8 cellular contexts compared by ENCODE assay signal in genomic region chr7:100705341-100705752, GRCh38. TPM values are rescaled to one million over a fixed set of nuclear protein-coding genes. Genes with fewer than 3 reads are reported as not detected.
DNase-seq lines count a peak whose midpoint lies in the region; ATAC-seq and TF ChIP-seq lines count a peak whose summit lies in the region.

No MANE protein-coding gene starts in this region.

- peaks cover 48% of the 10 kb centered on the region for H3K79me2 ChIP-seq in GM23338 (replicated peaks; ENCODE audit: insufficient read depth)

- H3K9ac ChIP-seq in SK-N-MC (ENCODE audit: insufficient read length), result peak overlapping the region; percentile 98

- peak; percentile 86 for ATAC-seq in GM23338
- ATAC-seq in upper lobe of right lung, result peak; percentile 85

- H3K4me1 Mint-ChIP-seq in GM23338, result peaks cover 9% of the 10 kb centered on the region

- H3K36me3 ChIP-seq in GM23338 (ENCODE audit: insufficient read depth), result peaks cover 8% of the 10 kb centered on the region
- H3K36me3 ChIP-seq in SK-N-MC (ENCODE audit: insufficient read depth, low read length), result peaks cover 19% of the 10 kb centered on the region
- no peaks in the 10 kb centered on the region for H3K36me3 ChIP-seq in upper lobe of right lung

- no peaks in the 10 kb centered on the region for H3K9me2 ChIP-seq in GM23338 (ENCODE audit: insufficient read depth)

- peak; percentile 83 to 92 for TF ChIP-seq CTCF in GM23338 (conservative IDR thresholded peaks at IDR 0.05; ENCODE audit: low read depth in 2 of 2)
- peak; percentile 95 for TF ChIP-seq CTCF in upper lobe of right lung (IDR thresholded peaks at IDR 0.05)

- H3K27ac Mint-ChIP-seq in GM23338, result peak overlapping the region; percentile 98

- no peaks in the 10 kb centered on the region for H3K9me3 Mint-ChIP-seq in GM23338

- intact Hi-C loops in cardiac septum (cut with DNase I) (loop anchor here (1.0 to 5.0 kb wide), 3 partner anchors 33 to 167 kb away; partner anchors contain the start of genes GNB2 and SLC12A9), upper lobe of right lung (cut with DNase I) (loop anchor here (10.0 kb wide), 1 partner anchor 149 kb away; the partner anchor contains the start of gene SLC12A9)

- H3K4me3 ChIP-seq in GM23338 (peak overlapping the region; percentile 98), SK-N-MC (peak overlapping the region; percentile 97), upper lobe of right lung (peak overlapping the region; percentile 73)

- peaks cover 2% of the 10 kb centered on the region for H3K27me3 Mint-ChIP-seq in GM23338 (ENCODE audit: insufficient read depth, low read depth, poor library complexity)

- H3K27ac ChIP-seq in GM23338 (ENCODE audit: low read depth) (peak overlapping the region; percentile 78; the same call in 1 of the 2 replicates), SK-N-MC (peak overlapping the region; percentile 84), upper lobe of right lung (peak overlapping the region; percentile 91)

- peaks cover 20% of the 10 kb centered on the region for H3K36me3 Mint-ChIP-seq in GM23338 (ENCODE audit: low read depth)

- H3K4me2 ChIP-seq in GM23338, result peak overlapping the region; percentile 88

- no peak overlapping the region; the same call in 1 of the 2 replicates for H2AFZ ChIP-seq in GM23338

- H4K20me1 ChIP-seq in GM23338 (replicated peaks; ENCODE audit: insufficient read depth), result peaks cover 12% of the 10 kb centered on the region

- H3K9me3 ChIP-seq in SK-N-MC (ENCODE audit: low read depth, low read length), result no peaks in the 10 kb centered on the region
- H3K9me3 ChIP-seq in upper lobe of right lung, result no peaks in the 10 kb centered on the region

- H3K4me1 ChIP-seq in GM23338 (ENCODE audit: insufficient read depth), result no peaks in the 10 kb centered on the region; the same call in 1 of the 2 replicates
- peaks cover 14% of the 10 kb centered on the region for H3K4me1 ChIP-seq in upper lobe of right lung

- H3K27me3 ChIP-seq in GM23338 (ENCODE audit: insufficient read depth), result no peaks in the 10 kb centered on the region
- no peaks in the 10 kb centered on the region for H3K27me3 ChIP-seq in upper lobe of right lung

- DNase-seq in GDM1 (lab: John Stamatoyannopoulos, UW), result peak; percentile 66
- DNase-seq in GM23338 (ENCODE audit: low spot score), result peak; percentile 85
- DNase-seq in LHCN-M2 (ENCODE audit: low read depth), result peak; percentile 71
- no peak for DNase-seq in SK-N-MC (ENCODE audit: low read depth, low spot score)
- DNase-seq in activated naive CD8-positive, alpha-beta T cell treated with anti-CD3 and anti-CD28 coated beads, Interleukin-2, amount 50 U/mL, for 16 hours (ENCODE audit: low read depth, low spot score), result peak; percentile 64
- DNase-seq in cardiac septum (ENCODE audit: low spot score), result peak; percentile 89
- peak; percentile 51 for DNase-seq in pons (ENCODE audit: low spot score)
- DNase-seq in upper lobe of right lung, result peak; percentile 91

- H3K4me3 Mint-ChIP-seq in GM23338, result peak overlapping the region; percentile 98

- H3F3A ChIP-seq in GM23338 (replicated peaks; ENCODE audit: low read depth), result peaks cover 17% of the 10 kb centered on the region; the same call in 1 of the 2 replicates

TF ChIP-seq in GM23338, 12 proteins besides CTCF, POLR2A, EP300 and RAD21:
- TF ChIP-seq CREB1 (CRISPR knock-in tag; IDR thresholded peaks at IDR 0.05; ENCODE audit: low read depth) (peak; percentile 23; the same call in 1 of the 2 replicates), ZNF462 (CRISPR knock-in tag; IDR thresholded peaks at IDR 0.05) (no peak)
TF ChIP-seq in GM23338: peak in this region for 1.

RNA-seq across cellular contexts. Expression of gene POP7, which starts 0.6 kb away (rescaled TPM):
- 87.3 and 110 TPM in 2 replicates for total RNA-seq in GM23338 (2014; rRNA removed; shearing (Covaris generic))
- polyA plus RNA-seq in GM23338 (2016; fragmentation: Nextera tagmentation; extraction: Ambion mirVana), result 216 and 219 TPM in 2 replicates
- total RNA-seq in LHCN-M2 (2014; rRNA removed) (66.3 and 68.8 TPM in 2 replicates), cardiac septum (25.1 TPM), upper lobe of right lung (20.2 TPM)
- polyA plus RNA-seq in LHCN-M2 (2012), result 76.4 TPM

RNA-seq across cellular contexts. Expression of gene GIGYF1, which starts 11.3 kb away (rescaled TPM):
- total RNA-seq in GM23338 (2014; rRNA removed; shearing (Covaris generic)), result 50.6 and 69.8 TPM in 2 replicates
- polyA plus RNA-seq in GM23338 (2016; fragmentation: Nextera tagmentation; extraction: Ambion mirVana), result 40.0 and 40.4 TPM in 2 replicates
- total RNA-seq in LHCN-M2 (2014; rRNA removed) (23.3 and 28.0 TPM in 2 replicates), cardiac septum (23.9 TPM), upper lobe of right lung (44.5 TPM)
- 9.6 TPM for polyA plus RNA-seq in LHCN-M2 (2012)

RNA-seq across cellular contexts. Expression of gene EPO, which starts 14.9 kb away (rescaled TPM):
- total RNA-seq in GM23338 (2014; rRNA removed; shearing (Covaris generic)), result 0.89 TPM in 1 of 2 replicates, not detected in the other
- 0.97 and 1.0 TPM in 2 replicates for polyA plus RNA-seq in GM23338 (2016; fragmentation: Nextera tagmentation; extraction: Ambion mirVana)
- total RNA-seq in LHCN-M2 (2014; rRNA removed) (0.11 TPM in 1 of 2 replicates, not detected in the other), cardiac septum (not detected), upper lobe of right lung (not detected)
- polyA plus RNA-seq in LHCN-M2 (2012), result 0.09 TPM

RNA-seq across cellular contexts. Expression of gene ZAN, which starts 28.0 kb away (rescaled TPM):
- total RNA-seq in GM23338 (2014; rRNA removed; shearing (Covaris generic)), result 0.03 TPM in 1 of 2 replicates, not detected in the other
- 0.07 TPM in 1 of 2 replicates, not detected in the other for polyA plus RNA-seq in GM23338 (2016; fragmentation: Nextera tagmentation; extraction: Ambion mirVana)
- total RNA-seq in LHCN-M2 (2014; rRNA removed) (not detected in 2 replicates), cardiac septum (not detected), upper lobe of right lung (not detected)
- polyA plus RNA-seq in LHCN-M2 (2012), result not detected

RNA-seq across cellular contexts. Expression of gene GNB2, which starts 31.8 kb away (rescaled TPM):
- 153 and 156 TPM in 2 replicates for total RNA-seq in GM23338 (2014; rRNA removed; shearing (Covaris generic))
- 112 and 113 TPM in 2 replicates for polyA plus RNA-seq in GM23338 (2016; fragmentation: Nextera tagmentation; extraction: Ambion mirVana)
- total RNA-seq in LHCN-M2 (2014; rRNA removed), result 176 and 205 TPM in 2 replicates
- polyA plus RNA-seq in LHCN-M2 (2012), result 549 TPM
- 123 TPM for total RNA-seq in cardiac septum
- 208 TPM for total RNA-seq in upper lobe of right lung
